ENCODE assay signal across 8 cellular contexts in the genomic region with DNA sequence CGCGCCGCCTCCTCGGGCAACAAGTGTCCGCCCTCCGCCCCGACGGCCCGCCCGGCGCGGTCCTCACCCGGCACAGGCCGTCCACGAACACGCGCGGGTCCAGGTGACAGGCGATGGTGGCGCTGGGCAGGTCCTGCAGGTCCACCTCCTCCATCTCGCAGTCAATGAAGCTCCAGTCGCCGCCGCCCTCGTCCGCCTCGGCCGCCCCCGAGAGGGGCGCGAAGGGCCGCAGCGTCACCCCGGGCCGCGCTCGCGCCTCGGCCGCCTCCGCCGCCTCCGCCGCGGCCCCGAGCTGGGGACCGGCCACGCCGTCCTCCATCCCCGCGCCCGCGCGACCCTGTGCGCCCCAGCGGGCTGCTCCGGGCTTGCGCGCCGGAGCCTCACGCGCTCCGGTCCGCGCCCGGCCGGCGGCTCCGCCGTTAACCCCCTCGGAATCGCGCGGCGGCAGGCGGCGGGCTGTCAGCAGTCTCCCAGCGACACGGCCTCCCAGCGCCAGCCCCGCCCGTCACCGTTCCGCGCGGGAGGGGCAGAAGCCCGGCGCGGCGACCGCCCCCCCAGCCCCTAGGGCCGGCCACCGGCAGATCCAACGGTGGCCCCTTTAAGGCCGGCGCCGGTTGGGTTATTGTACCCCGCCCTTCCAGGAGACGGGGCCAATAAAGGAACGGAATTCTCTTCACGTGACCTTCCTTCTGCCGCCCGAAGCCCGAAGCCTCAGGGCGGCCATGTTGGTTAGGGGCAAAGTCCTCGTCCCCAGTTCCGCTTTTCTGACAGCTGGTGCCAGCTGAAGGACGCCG. TPM values are rescaled to one million over a fixed set of nuclear protein-coding genes. Genes with fewer than 3 reads are reported as not detected.
DNase-seq lines count a peak whose midpoint lies in the region; ATAC-seq and TF ChIP-seq lines count a peak whose summit lies in the region.

Gene RCAN1 (minus strand): TSS at position 421 of the 794 bp plus-strand sequence. CDS start 102 bp downstream, at position 319.

- H3K9me3 ChIP-seq in Panc1 (ENCODE audit: control insufficient read depth, insufficient read depth, low read depth, low read length) (no peaks in the 10 kb centered on the region), esophagus (ENCODE audit: control insufficient read depth in 2 of 2, insufficient read depth in 1 of 2, low read depth in 1 of 2, low read length in 1 of 2) (no peaks in the 10 kb centered on the region), mucosa of stomach (ENCODE audit: control insufficient read depth, low read length) (no peaks in the 10 kb centered on the region)

- TF ChIP-seq CTCF in Panc1 (IDR thresholded peaks at IDR 0.05): no peak

- intact Hi-C loops in Panc1 (cut with micrococcal nuclease; ENCODE audit: unreplicated experiment): no loop called here

- BruUV-seq in Panc1 (replicated peaks; lab: Mats Ljungman, UMichigan): no TSS peak

- no peaks in the 10 kb centered on the region for H3K27me3 ChIP-seq in Panc1 (ENCODE audit: control insufficient read depth, insufficient read depth, low read length)
- H3K27me3 ChIP-seq in esophagus (ENCODE audit: control insufficient read depth in 1 of 2, insufficient read depth in 2 of 2, low read length in 2 of 2): no peaks in the 10 kb centered on the region
- H3K27me3 ChIP-seq in mucosa of stomach (ENCODE audit: control insufficient read depth, insufficient read depth, low read length): no peaks in the 10 kb centered on the region

- peaks cover 4% of the 10 kb centered on the region; the same call in 1 of the 2 replicates for H3K4me1 ChIP-seq in Panc1 (ENCODE audit: control insufficient read depth, insufficient read depth, low read length)
- peaks cover 3 to 5% of the 10 kb centered on the region in 2 donors for H3K4me1 ChIP-seq in esophagus (ENCODE audit: control insufficient read depth in 2 of 2, insufficient read depth in 2 of 2, low read length in 1 of 2)
- H3K4me1 ChIP-seq in mucosa of stomach (ENCODE audit: control insufficient read depth, insufficient read depth, low read length): peaks cover 10% of the 10 kb centered on the region

- peak within 1 kb of the TSS; percentile 66 for H3K9ac ChIP-seq in mucosa of stomach (ENCODE audit: low read length)

- CTCF ChIA-PET in Panc1 (lab: Charles Lee): no interaction called here

- H3K36me3 ChIP-seq in Panc1 (ENCODE audit: control insufficient read depth, insufficient read depth, low read length) (no peaks in the 10 kb centered on the region), esophagus (ENCODE audit: control insufficient read depth in 2 of 2, insufficient read depth in 2 of 2, low read length in 1 of 2) (no peaks in the 10 kb centered on the region), mucosa of stomach (ENCODE audit: control insufficient read depth, insufficient read depth, low read length) (no peaks in the 10 kb centered on the region)

- WGBS in esophagus, 2 donors: 0% methylated on average over 85 to 109 of the region's 109 CpGs

- POLR2A ChIA-PET in Panc1 (lab: Charles Lee): no interaction called here

- ATAC-seq in GM21723 (IDR thresholded peaks at IDR 0.05; ENCODE audit: unreplicated experiment) (peak; percentile 97), Panc1 (peak; percentile 99)

- DNase-seq in DMS53 treated with DMSO at 0.1 percent for 48 hours (lab: John Stamatoyannopoulos, UW; ENCODE audit: unreplicated experiment) (peak; percentile 87), KBM-7 (peak; percentile 98), Panc1 (ENCODE audit: low read depth, low spot score) (peak; percentile 62)
- peak; percentile 86 to 90 for DNase-seq in activated T-cell treated with anti-CD3 and anti-CD28 coated beads, Interleukin-2, amount 50 U/mL, for 48 hours
- peak; percentile 86 for DNase-seq in stimulated activated CD8-positive, alpha-beta memory T cell treated with anti-CD3 and anti-CD28 coated beads, Interleukin-4, amount 100 ng/mL, for 48 hours

- H3K4me3 ChIP-seq in Panc1 (ENCODE audit: low read depth in 2 of 2, low read length in 2 of 2) (peak within 1 kb of the TSS; percentile 53 to 75), esophagus (ENCODE audit: low read depth in 1 of 2, low read length in 2 of 2) (peak within 1 kb of the TSS; percentile 82 to 90), mucosa of stomach (ENCODE audit: low read length) (peak within 1 kb of the TSS; percentile 72)

- H3K27ac ChIP-seq in Panc1 (ENCODE audit: low read length) (peak within 1 kb of the TSS; percentile 34; the same call in 1 of the 2 replicates), esophagus (ENCODE audit: low read depth in 2 of 2, low read length in 1 of 2) (peak within 1 kb of the TSS; percentile 83 to 86)

- in situ Hi-C loops in KBM-7 (cut with MboI; ENCODE audit: low pct_unique_long_range_greater_than_20kb, low sequenced_read_pairs): loop anchor here (25.0 kb wide), 1 partner anchor 703 kb away; the partner anchor contains the start of gene ATP5PO
- in situ Hi-C loops in Panc1 (cut with HindIII; ENCODE audit: low pct_unique_long_range_greater_than_20kb, low sequenced_read_pairs): no loop called here

RNA-seq across cellular contexts. Expression of gene RCAN1, which starts in this region (rescaled TPM):
- total RNA-seq in Panc1 (2021; ENCODE audit: unreplicated experiment): 13.5 TPM
- 7.4 TPM for polyA plus RNA-seq in Panc1 (2012; ENCODE audit: insufficient read length)
- 1 to 10 TPM; 6.4 to 9.9 TPM for polyA plus RNA-seq in esophagus

Comparison
In these comparisons a context has a peak if more than half of its experiments do, and no peak if none do; other contexts are left out.
1. Peak in every context shown above with its lines: DNase-seq, ATAC-seq, H3K4me3 ChIP-seq and H3K27ac ChIP-seq.